In genomic region chr7:12570148-12570528, GRCh38 we compare ENCODE assay signal across 8 cellular contexts. TPM values are rescaled to one million over a fixed set of nuclear protein-coding genes. Genes with fewer than 3 reads are reported as not detected.
A peak's percentile ranks its signal among the peaks of the same experiment; 100 is the strongest.
DNase-seq lines count a peak whose midpoint lies in the region; ATAC-seq and TF ChIP-seq lines count a peak whose summit lies in the region.

No MANE protein-coding gene starts in this region.

- ATAC-seq in naive thymus-derived CD4-positive, alpha-beta T cell = peak; percentile 38
- ATAC-seq in HG02970 (IDR thresholded peaks at IDR 0.05; ENCODE audit: low FRiP score, unreplicated experiment) (no peak), HG03571 (IDR thresholded peaks at IDR 0.05; ENCODE audit: unreplicated experiment) (no peak)

- peak overlapping the region; percentile 60 for H3K4me3 Mint-ChIP-seq in activated naive CD4-positive, alpha-beta T cell treated with anti-CD3 and anti-CD28 coated beads, Interleukin-2, amount 10 ng/mL, durations not matched to agents 7 days and 5 days
- H3K4me3 Mint-ChIP-seq in naive thymus-derived CD4-positive, alpha-beta T cell = peak overlapping the region; percentile 67 to 87 (median 79)

- POLR2A ChIA-PET in naive thymus-derived CD4-positive, alpha-beta T cell (lab: Charles Lee) = no interaction called here

- H3K36me3 ChIP-seq in naive thymus-derived CD4-positive, alpha-beta T cell (ENCODE audit: control insufficient read depth in 2 of 3, insufficient read depth in 3 of 3, low read length in 3 of 3) = no peaks in the 10 kb centered on the region

- no peak for TF ChIP-seq CTCF in coronary artery (IDR thresholded peaks at IDR 0.05)

- no peaks in the 10 kb centered on the region for H3K36me3 Mint-ChIP-seq in activated naive CD4-positive, alpha-beta T cell treated with anti-CD3 and anti-CD28 coated beads, Interleukin-2, amount 10 ng/mL, durations not matched to agents 7 days and 5 days
- no peaks in the 10 kb centered on the region for H3K36me3 Mint-ChIP-seq in naive thymus-derived CD4-positive, alpha-beta T cell

- DNase-seq in activated naive CD4-positive, alpha-beta T cell treated with anti-CD3 and anti-CD28 coated beads, Interleukin-2, amount 10 ng/mL, durations not matched to agents 7 days and 5 days = no peak
- no peak for DNase-seq in activated naive CD4-positive, alpha-beta T cell (lab: John Stamatoyannopoulos, UW)
- DNase-seq in NCI-H2196 treated with DMSO at 0.1 percent for 48 hours (lab: John Stamatoyannopoulos, UW; ENCODE audit: unreplicated experiment) = peak; percentile 28
- DNase-seq in coronary artery (ENCODE audit: low spot score) = no peak
- DNase-seq in naive thymus-derived CD4-positive, alpha-beta T cell = no peak
- DNase-seq in stimulated activated CD8-positive, alpha-beta memory T cell treated with anti-CD3 and anti-CD28 coated beads, Interleukin-4, amount 100 ng/mL, for 48 hours = no peak

- CTCF ChIA-PET in activated naive CD4-positive, alpha-beta T cell treated with anti-CD3 and anti-CD28 coated beads, Interleukin-2, amount 10 ng/mL, durations not matched to agents 7 days and 5 days (lab: Charles Lee) = interaction anchor here (1.6 kb wide), 1 partner anchor 54 kb away, joined by 4 read pairs; no protein-coding TSS in a partner anchor
- CTCF ChIA-PET in naive thymus-derived CD4-positive, alpha-beta T cell (lab: Charles Lee) = interaction anchor here (0.5 kb wide), 1 partner anchor 752 kb away, joined by 3 read pairs; no protein-coding TSS in a partner anchor

- no peaks in the 10 kb centered on the region for H3K9me3 Mint-ChIP-seq in activated naive CD4-positive, alpha-beta T cell treated with anti-CD3 and anti-CD28 coated beads, Interleukin-2, amount 10 ng/mL, durations not matched to agents 7 days and 5 days
- H3K9me3 Mint-ChIP-seq in naive thymus-derived CD4-positive, alpha-beta T cell = peaks cover 0 to 2% (median 0%) of the 10 kb centered on the region in 11 donors

- H3K27me3 Mint-ChIP-seq in activated naive CD4-positive, alpha-beta T cell treated with anti-CD3 and anti-CD28 coated beads, Interleukin-2, amount 10 ng/mL, durations not matched to agents 7 days and 5 days = peaks cover 37% of the 10 kb centered on the region
- H3K27me3 Mint-ChIP-seq in naive thymus-derived CD4-positive, alpha-beta T cell = peaks cover 35 to 61% (median 58%) of the 10 kb centered on the region in 5 donors

- H3K4me1 Mint-ChIP-seq in activated naive CD4-positive, alpha-beta T cell treated with anti-CD3 and anti-CD28 coated beads, Interleukin-2, amount 10 ng/mL, durations not matched to agents 7 days and 5 days = peaks cover 30% of the 10 kb centered on the region
- H3K4me1 Mint-ChIP-seq in naive thymus-derived CD4-positive, alpha-beta T cell = peaks cover 9 to 34% (median 13%) of the 10 kb centered on the region in 7 donors

- H3K27me3 ChIP-seq in naive thymus-derived CD4-positive, alpha-beta T cell (ENCODE audit: control insufficient read depth in 2 of 2, insufficient read depth in 2 of 2, low read length in 2 of 2) = peaks cover 5 to 14% of the 10 kb centered on the region in 2 donors

- H3K9me3 ChIP-seq in naive thymus-derived CD4-positive, alpha-beta T cell (ENCODE audit: control insufficient read depth in 2 of 3, low read length in 3 of 3) = no peaks in the 10 kb centered on the region

- no peak overlapping the region for H3K27ac Mint-ChIP-seq in activated naive CD4-positive, alpha-beta T cell treated with anti-CD3 and anti-CD28 coated beads, Interleukin-2, amount 10 ng/mL, durations not matched to agents 7 days and 5 days
- H3K27ac Mint-ChIP-seq in naive thymus-derived CD4-positive, alpha-beta T cell = no peak overlapping the region

- intact Hi-C loops in naive thymus-derived CD4-positive, alpha-beta T cell (cut with micrococcal nuclease) = no loop called here

- peak overlapping the region; percentile 70 for H3K4me3 ChIP-seq in coronary artery
- H3K4me3 ChIP-seq in naive thymus-derived CD4-positive, alpha-beta T cell (ENCODE audit: low read length) = peak overlapping the region; percentile 33

- H3K27ac ChIP-seq in coronary artery = no peak overlapping the region
- no peak overlapping the region for H3K27ac ChIP-seq in naive thymus-derived CD4-positive, alpha-beta T cell (ENCODE audit: low read depth, low read length)

- peaks cover 0 to 8% of the 10 kb centered on the region in 2 donors for H3K4me1 ChIP-seq in naive thymus-derived CD4-positive, alpha-beta T cell (ENCODE audit: control insufficient read depth in 2 of 2, insufficient read depth in 2 of 2, low read length in 2 of 2)

RNA-seq across cellular contexts. Expression of gene SCIN, which starts 0.4 kb away (rescaled TPM):
- under 1 TPM in 4 of 5 experiments, not detected in 1; 0.16 to 0.95 (median 0.35) TPM for total RNA-seq in naive thymus-derived CD4-positive, alpha-beta T cell
- polyA plus RNA-seq in naive thymus-derived CD4-positive, alpha-beta T cell = not detected
